Comparison of ENCODE assay signal across 8 cellular contexts in genomic region chr16:79600636-79601091, GRCh38. TPM values are rescaled to one million over a fixed set of nuclear protein-coding genes. Genes with fewer than 3 reads are reported as not detected.
DNase-seq lines count a peak whose midpoint lies in the region; ATAC-seq and TF ChIP-seq lines count a peak whose summit lies in the region.

Gene MAF (minus strand): TSS chr16:79600737. CDS start chr16:79599902, 835 bp downstream.

- H3K14ac ChIP-seq in mesenchymal stem cell (ENCODE audit: low read length in 2 of 2), result peak within 1 kb of the TSS; percentile 66 to 99

- H3K4me2 ChIP-seq in mesenchymal stem cell (ENCODE audit: low read length, poor library complexity, severe bottlenecking), result peak within 1 kb of the TSS; percentile 81

- peaks cover 15% of the 10 kb centered on the region for H3K4me1 Mint-ChIP-seq in endothelial cell (ENCODE audit: unreplicated experiment)

- H3K9me3 ChIP-seq in mesenchymal stem cell (ENCODE audit: control insufficient read depth, low read length), result no peaks in the 10 kb centered on the region

- peak within 1 kb of the TSS; percentile 74 to 89 for H3K4me3 ChIP-seq in mesenchymal stem cell (ENCODE audit: insufficient read depth in 1 of 2, low read depth in 1 of 2, low read length in 2 of 2)

- H3K27me3 Mint-ChIP-seq in endothelial cell (ENCODE audit: unreplicated experiment), result peaks cover 6% of the 10 kb centered on the region

- no peaks in the 10 kb centered on the region for H3K9me3 Mint-ChIP-seq in endothelial cell (ENCODE audit: unreplicated experiment)

- TF ChIP-seq CTCF in endothelial cell (IDR thresholded peaks at IDR 0.05; ENCODE audit: unreplicated experiment), result no peak

- ATAC-seq in HG03045 (IDR thresholded peaks at IDR 0.05; ENCODE audit: unreplicated experiment) (peak; percentile 56), GM19397 (IDR thresholded peaks at IDR 0.05; ENCODE audit: unreplicated experiment) (no peak)

- peaks cover 0 to 3% of the 10 kb centered on the region in 2 experiments for H3K36me3 ChIP-seq in mesenchymal stem cell (ENCODE audit: control insufficient read depth in 1 of 2, insufficient read depth in 2 of 2, low read depth in 1 of 2, low read length in 2 of 2)

- H3K4me3 Mint-ChIP-seq in endothelial cell (ENCODE audit: unreplicated experiment), result peak within 1 kb of the TSS; percentile 100

- no peaks in the 10 kb centered on the region for H3K79me1 ChIP-seq in mesenchymal stem cell (replicated peaks; ENCODE audit: low read length, poor library complexity, severe bottlenecking)

- H3K4me1 ChIP-seq in mesenchymal stem cell (ENCODE audit: control insufficient read depth, insufficient read depth, low read depth, low read length), result peaks cover 1% of the 10 kb centered on the region

- H2BK5ac ChIP-seq in mesenchymal stem cell (ENCODE audit: low read depth, low read length, poor library complexity, severe bottlenecking), result peak within 1 kb of the TSS; percentile 97

- H3K4ac ChIP-seq in mesenchymal stem cell (ENCODE audit: low read depth in 1 of 2, low read length in 2 of 2), result peak within 1 kb of the TSS; percentile 91 to 93

- H2BK12ac ChIP-seq in mesenchymal stem cell (ENCODE audit: low read length in 2 of 2), result peak within 1 kb of the TSS; percentile 38 to 70

- H3K18ac ChIP-seq in mesenchymal stem cell (ENCODE audit: low read depth in 1 of 2, low read length in 2 of 2), result peak within 1 kb of the TSS; percentile 97 to 98

- H3K27ac ChIP-seq in mesenchymal stem cell (ENCODE audit: low read length, poor library complexity, severe bottlenecking), result peak within 1 kb of the TSS; percentile 94

- peak within 1 kb of the TSS; percentile 95 for H3K9ac ChIP-seq in mesenchymal stem cell (ENCODE audit: low read length)

- H4K91ac ChIP-seq in mesenchymal stem cell (ENCODE audit: low read length), result peak within 1 kb of the TSS; percentile 98

- peak within 1 kb of the TSS; percentile 89 for H2AFZ ChIP-seq in mesenchymal stem cell (ENCODE audit: low read depth, low read length)

- H3K36me3 Mint-ChIP-seq in endothelial cell (ENCODE audit: low read depth, unreplicated experiment), result peaks cover 6% of the 10 kb centered on the region

- peak; percentile 97 for DNase-seq in CD1c-positive myeloid dendritic cell (ENCODE audit: extremely low spot score)
- DNase-seq in NOMO-1 (lab: John Stamatoyannopoulos, UW; ENCODE audit: unreplicated experiment in 2 of 2), result peak; percentile 86 to 87
- peak; percentile 74 for DNase-seq in activated T-cell treated with anti-CD3 and anti-CD28 coated beads for 4 hours
- peak; percentile 84 for DNase-seq in endothelial cell (ENCODE audit: low spot score)
- DNase-seq in mesenchymal stem cell, result peak; percentile 97
- peak; percentile 74 to 84 (median 79) for DNase-seq in stimulated activated CD4-positive, alpha-beta T cell treated with anti-CD3 and anti-CD28 coated beads, TNF-alpha, amount 100 ng/mL, for 24 hours (ENCODE audit: low read depth in 3 of 3)

- peak within 1 kb of the TSS; percentile 55 for H2AK5ac ChIP-seq in mesenchymal stem cell (ENCODE audit: low read length, severe bottlenecking)

- H3K27ac Mint-ChIP-seq in endothelial cell (ENCODE audit: unreplicated experiment), result peak within 1 kb of the TSS; percentile 90

- H2BK15ac ChIP-seq in mesenchymal stem cell (ENCODE audit: low read depth, poor library complexity, severe bottlenecking), result peak within 1 kb of the TSS; percentile 96

- peak within 1 kb of the TSS; percentile 94 for H4K8ac ChIP-seq in mesenchymal stem cell (ENCODE audit: low read length)

- under 1% methylated on average over 23 of the region's 26 CpGs for WGBS in mesenchymal stem cell

- H2BK120ac ChIP-seq in mesenchymal stem cell (ENCODE audit: low read depth, low read length), result peak within 1 kb of the TSS; percentile 92

- H3K23ac ChIP-seq in mesenchymal stem cell (ENCODE audit: low read length in 2 of 2), result peak within 1 kb of the TSS; percentile 39 to 72

- H3K27me3 ChIP-seq in mesenchymal stem cell (ENCODE audit: control insufficient read depth in 1 of 2, insufficient read depth in 1 of 2, low read length in 2 of 2), result no peaks in the 10 kb centered on the region

RNA-seq across cellular contexts. Expression of gene MAF, which starts in this region (rescaled TPM):
- 31.4 TPM for total RNA-seq in endothelial cell (ENCODE audit: unreplicated experiment)
- polyA plus RNA-seq in mesenchymal stem cell (2013, experiment 1 of 2), result 32.9 TPM
- polyA plus RNA-seq in mesenchymal stem cell (2013, experiment 2 of 2), result 32.6 TPM
